19 cellular contexts compared by ENCODE assay signal in the genomic region with DNA sequence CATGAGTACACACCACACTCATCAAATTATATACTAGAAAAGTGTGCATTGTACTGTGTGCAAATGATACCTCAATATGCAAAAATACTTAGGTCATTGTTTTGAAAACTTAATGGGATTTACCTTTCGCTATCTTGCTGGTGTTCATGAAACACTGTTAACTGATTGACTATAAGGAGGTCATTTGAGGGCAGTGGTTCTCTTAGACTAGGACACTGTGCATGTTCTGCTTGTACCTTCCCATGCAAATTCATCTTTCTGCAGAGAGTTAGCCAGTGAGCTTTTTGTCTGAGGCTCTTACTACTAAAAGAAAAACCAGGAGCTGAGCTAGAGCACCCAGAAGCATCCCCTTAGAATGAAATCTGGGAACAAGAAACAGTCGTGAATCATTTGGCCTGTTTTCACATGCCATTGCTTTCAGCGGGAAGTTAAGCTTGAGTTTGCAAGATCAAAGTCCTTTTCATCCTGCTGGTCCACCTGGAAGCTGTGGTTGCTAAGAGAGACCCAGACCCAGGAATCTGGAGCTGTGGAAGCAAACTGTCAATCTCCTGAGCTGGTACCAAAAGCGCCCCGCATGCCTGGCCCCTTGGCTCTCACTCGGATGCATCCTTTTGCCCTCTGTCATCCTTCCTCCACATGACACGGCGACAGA.
DNase-seq lines count a peak whose midpoint lies in the region; ATAC-seq and TF ChIP-seq lines count a peak whose summit lies in the region.
"Had no signal": no experiment of that assay in that cellular context is flagged by ENCODE, and none has a peak within 500 bp of the region (broad histone marks: within the 10 kb centered on the region; RNA-seq: fewer than 3 reads in every experiment).

No MANE protein-coding gene starts in this region.

- no peaks in the 10 kb centered on the region for H3K36me3 ChIP-seq in BLaER1 treated with 17β-estradiol and CSF1 and Interleukin-3, amounts not matched to agents 10 nM and 100 nM
- H3K36me3 ChIP-seq in liver (ENCODE audit: control insufficient read depth in 4 of 4, insufficient read depth in 3 of 4, low read depth in 1 of 4, low read length in 3 of 4), result no peaks in the 10 kb centered on the region
- H3K36me3 ChIP-seq in hepatocyte (replicated peaks; ENCODE audit: insufficient read depth, low read depth), result no peaks in the 10 kb centered on the region
- H3K36me3 ChIP-seq: HAP-1 had no signal

- 76% methylated on average over 8 of the region's 8 CpGs for WGBS in liver
- 70% methylated on average over 8 of the region's 8 CpGs for WGBS in hepatocyte (ENCODE audit: low lambda C conversion rate, missing lambda C conversion rate)

- no peak for DNase-seq in hepatocyte (ENCODE audit: low spot score)
- DNase-seq in KG1 (lab: John Stamatoyannopoulos, UW), result no peak
- DNase-seq in activated CD4-positive, CD25-positive, alpha-beta regulatory T cell treated with anti-CD3 and anti-CD28 coated beads, Interleukin-2, amount 50 U/mL, for 72 hours, result no peak
- DNase-seq: 8988T; C1 segment of cervical spinal cord; CD4-positive, CD25-positive, alpha-beta regulatory T cell; CD8-positive, alpha-beta memory T cell; COR-L47; DMS 273 treated with DMSO at 0.1 percent for 48 hours; DMS53; DND-41; EL; GM23248 had no signal

- H3K9me3 ChIP-seq in BLaER1 treated with 17β-estradiol and CSF1 and Interleukin-3, amounts not matched to agents 10 nM and 100 nM (replicated peaks in 1 of 11), result peaks cover 0 to 12% (median 6%) of the 10 kb centered on the region in 11 experiments; a peak in 10 of 22 replicates
- no peaks in the 10 kb centered on the region for H3K9me3 ChIP-seq in liver (ENCODE audit: control insufficient read depth in 4 of 4, low read length in 3 of 4)
- no peaks in the 10 kb centered on the region for H3K9me3 ChIP-seq in hepatocyte (ENCODE audit: low read depth)
- H3K9me3 ChIP-seq: HAP-1 had no signal

- no peak for TF ChIP-seq RAD21 in liver (IDR thresholded peaks at IDR 0.05)

- H3K9me2 ChIP-seq in hepatocyte (replicated peaks; ENCODE audit: insufficient read depth), result no peaks in the 10 kb centered on the region

- H3K9me3 Mint-ChIP-seq in brain, result peaks cover 3 to 14% (median 5%) of the 10 kb centered on the region in 5 experiments
- H3K9me3 Mint-ChIP-seq: CD8-positive, alpha-beta memory T cell had no signal

- H3K27me3 ChIP-seq in BLaER1 treated with 17β-estradiol and CSF1 and Interleukin-3, amounts not matched to agents 10 nM and 100 nM, result no peaks in the 10 kb centered on the region
- H3K27me3 ChIP-seq in liver (ENCODE audit: control insufficient read depth in 4 of 4, insufficient read depth in 4 of 4, low read length in 3 of 4) (no peaks in the 10 kb centered on the region), hepatocyte (no peaks in the 10 kb centered on the region)

- H3K4me1 ChIP-seq in BLaER1 treated with 17β-estradiol and CSF1 and Interleukin-3, amounts not matched to agents 10 nM and 100 nM, result peaks cover 13 to 53% (median 36%) of the 10 kb centered on the region in 10 experiments
- H3K4me1 ChIP-seq in liver (ENCODE audit: control insufficient read depth in 4 of 4, insufficient read depth in 4 of 4, low read length in 3 of 4) (peaks cover 0 to 8% (median 2%) of the 10 kb centered on the region in 4 donors), hepatocyte (ENCODE audit: insufficient read depth) (no peaks in the 10 kb centered on the region)

- no peaks in the 10 kb centered on the region for H3K79me2 ChIP-seq in hepatocyte

- H3K4me3 Mint-ChIP-seq in brain, result no peak overlapping the region
- H3K4me3 Mint-ChIP-seq: CD4-positive, CD25-positive, alpha-beta regulatory T cell; CD8-positive, alpha-beta memory T cell had no signal

- no peak overlapping the region for H3K4me3 ChIP-seq in BLaER1 treated with 17β-estradiol and CSF1 and Interleukin-3, amounts not matched to agents 10 nM and 100 nM
- no peak overlapping the region for H3K4me3 ChIP-seq in liver (ENCODE audit: low read depth in 1 of 3, low read length in 3 of 3)
- H3K4me3 ChIP-seq in hepatocyte, result no peak overlapping the region
- H3K4me3 ChIP-seq: GM12878, GM23248, HAP-1 had no signal

- peaks cover 77% of the 10 kb centered on the region for H3K4me1 Mint-ChIP-seq in brain
- H3K4me1 Mint-ChIP-seq: CD4-positive, CD25-positive, alpha-beta regulatory T cell; CD8-positive, alpha-beta memory T cell had no signal

- H3K4me2 ChIP-seq in BLaER1 treated with 17β-estradiol and CSF1 and Interleukin-3, amounts not matched to agents 10 nM and 100 nM, result peak overlapping the region in 7 of 11 experiments; percentile 18 to 49 (median 25); a peak in 10 of 22 replicates
- no peak overlapping the region for H3K4me2 ChIP-seq in hepatocyte

- no peak overlapping the region for H3K9ac ChIP-seq in BLaER1 treated with 17β-estradiol and CSF1 and Interleukin-3, amounts not matched to agents 10 nM and 100 nM
- H3K9ac ChIP-seq in liver (ENCODE audit: low read depth in 1 of 2, low read length in 2 of 2), result no peak overlapping the region
- H3K9ac ChIP-seq: GM23248 had no signal

- peaks cover 7% of the 10 kb centered on the region for H3K27me3 Mint-ChIP-seq in brain
- H3K27me3 Mint-ChIP-seq: CD4-positive, CD25-positive, alpha-beta regulatory T cell had no signal

- peak overlapping the region in 3 of 5 experiments; percentile 42 to 96 (median 83) for H3K27ac Mint-ChIP-seq in brain
- H3K27ac Mint-ChIP-seq: CD4-positive, CD25-positive, alpha-beta regulatory T cell; CD8-positive, alpha-beta memory T cell had no signal

- no peak for ATAC-seq in GM19395 (IDR thresholded peaks at IDR 0.05; ENCODE audit: unreplicated experiment)
- ATAC-seq: GM12878 had no signal

- TF ChIP-seq CTCF in brain (conservative IDR thresholded peaks at IDR 0.05) (no peak), liver (IDR thresholded peaks at IDR 0.05; ENCODE audit: low read depth, low read length, missing input control) (no peak), hepatocyte (IDR thresholded peaks at IDR 0.05; ENCODE audit: poor library complexity) (no peak)

- no peak overlapping the region for H3K27ac ChIP-seq in BLaER1 treated with 17β-estradiol and CSF1 and Interleukin-3, amounts not matched to agents 10 nM and 100 nM
- H3K27ac ChIP-seq in liver (ENCODE audit: low read depth in 1 of 2, low read length in 2 of 2) (no peak overlapping the region), hepatocyte (no peak overlapping the region)
- H3K27ac ChIP-seq: GM23248 had no signal

- no peaks in the 10 kb centered on the region for H4K20me1 ChIP-seq in BLaER1 treated with 17β-estradiol and CSF1 and Interleukin-3, amounts not matched to agents 10 nM and 100 nM
- no peaks in the 10 kb centered on the region for H4K20me1 ChIP-seq in hepatocyte (ENCODE audit: insufficient read depth, poor library complexity, severe bottlenecking)

- H3K36me3 Mint-ChIP-seq in brain, result no peaks in the 10 kb centered on the region
- H3K36me3 Mint-ChIP-seq: CD4-positive, CD25-positive, alpha-beta regulatory T cell; CD8-positive, alpha-beta memory T cell had no signal

- H2AFZ ChIP-seq in hepatocyte, result no peak overlapping the region
- H2AFZ ChIP-seq: GM23248 had no signal

TF ChIP-seq in liver, 16 proteins besides CTCF, POLR2A, EP300 and RAD21:
- peak; percentile 18 to 33 for TF ChIP-seq HNF4A (conservative IDR thresholded peaks at IDR 0.05)
- TF ChIP-seq TAF1 (conservative IDR thresholded peaks at IDR 0.05), result no peak
